Comparison of ENCODE assay signal across 18 cellular contexts in the genomic region with DNA sequence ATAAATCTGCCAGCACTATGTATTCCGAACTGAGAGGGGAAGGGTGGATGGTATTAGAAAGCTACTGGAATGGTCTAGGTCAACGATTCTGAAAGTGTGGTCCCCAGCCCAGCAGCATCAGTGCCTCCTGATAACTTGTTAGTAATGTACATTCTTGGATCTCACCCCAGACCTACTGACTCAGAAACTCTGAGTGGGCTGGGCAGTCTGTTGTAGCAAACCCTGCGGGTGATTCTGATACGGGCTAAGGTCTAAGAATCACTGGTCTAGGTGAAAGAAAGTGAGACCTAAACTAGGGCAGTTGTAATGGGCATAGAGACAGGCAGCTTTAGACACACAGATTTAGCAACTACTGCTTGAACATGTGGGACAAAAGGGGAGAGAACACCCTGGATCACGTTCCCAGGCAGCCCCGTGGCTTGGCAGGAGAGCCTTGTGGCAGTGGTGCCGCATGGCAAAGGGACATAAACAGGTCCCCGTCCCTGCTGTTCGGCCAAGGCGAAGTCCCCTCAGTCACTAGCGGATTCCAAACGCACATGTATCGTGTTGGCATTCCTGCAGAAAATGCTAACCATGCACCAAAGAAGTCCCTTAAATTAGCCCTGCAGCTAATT.
DNase-seq lines count a peak whose midpoint lies in the region; ATAC-seq, FAIRE-seq and TF ChIP-seq lines count a peak whose summit lies in the region.
"Had no signal": no experiment of that assay in that cellular context is flagged by ENCODE, and none has a peak within 500 bp of the region (broad histone marks: within the 10 kb centered on the region; RNA-seq: fewer than 3 reads in every experiment).

No MANE protein-coding gene starts in this region.

- no peak overlapping the region for H3K4me3 Mint-ChIP-seq in MCF 10A (ENCODE audit: unreplicated experiment)
- no peak overlapping the region for H3K4me3 Mint-ChIP-seq in activated CD4-positive, alpha-beta T cell treated with anti-CD3 and anti-CD28 coated beads for 36 hours
- H3K4me3 Mint-ChIP-seq: H9, naive B cell had no signal

- no peak overlapping the region for H3K4me3 ChIP-seq in breast epithelium
- no peak overlapping the region for H3K4me3 ChIP-seq in bronchial epithelial cell (ENCODE audit: low read depth, low read length)
- no peak overlapping the region for H3K4me3 ChIP-seq in right atrium auricular region
- no peak overlapping the region for H3K4me3 ChIP-seq in aorta (ENCODE audit: low read length in 2 of 2)
- no peak overlapping the region for H3K4me3 ChIP-seq in spleen
- H3K4me3 ChIP-seq: ascending aorta, SJSA1, transverse colon had no signal

- no peak for TF ChIP-seq POLR2A in breast epithelium (IDR thresholded peaks at IDR 0.05)
- TF ChIP-seq POLR2A in spleen (IDR thresholded peaks at IDR 0.05), result no peak

- H3K36me3 Mint-ChIP-seq in MCF 10A (ENCODE audit: insufficient read depth, unreplicated experiment), result peaks cover 5% of the 10 kb centered on the region
- no peaks in the 10 kb centered on the region for H3K36me3 Mint-ChIP-seq in activated CD4-positive, alpha-beta T cell treated with anti-CD3 and anti-CD28 coated beads for 36 hours (ENCODE audit: low read depth)
- H3K36me3 Mint-ChIP-seq: naive B cell had no signal

- FAIRE-seq in bronchial epithelial cell (lab: Jason Lieb, UNC), result no peak
- FAIRE-seq: A204.1, GM12892 had no signal

- CTCF ChIA-PET in MCF 10A (lab: Yijun Ruan, JAX), result interaction anchor here (0.6 kb wide), 1 partner anchor 130 kb away, joined by 3 read pairs; no protein-coding TSS in a partner anchor
- CTCF ChIA-PET in activated CD4-positive, alpha-beta T cell treated with anti-CD3 and anti-CD28 coated beads for 36 hours (lab: Charles Lee), result no interaction called here

- intact Hi-C loops in MCF 10A (cut with micrococcal nuclease), result no loop called here
- intact Hi-C loops in breast epithelium (cut with DNase I; ENCODE audit: low total_unique reads), result no loop called here
- intact Hi-C loops in aorta (cut with DNase I), result no loop called here
- intact Hi-C loops in activated CD4-positive, alpha-beta T cell treated with anti-CD3 and anti-CD28 coated beads for 36 hours (cut with DNase I, micrococcal nuclease), result no loop called here
- intact Hi-C loops in spleen (cut with DNase I; ENCODE audit: low total_unique reads), result no loop called here

- 10 to 13% methylated on average over 13 of the region's 13 CpGs for WGBS in aorta, 2 donors
- WGBS in spleen, 5 donors, result 90 to 94% (median 93%) methylated on average over 12 to 13 of the region's 13 CpGs

- H3K36me3 ChIP-seq in breast epithelium (no peaks in the 10 kb centered on the region), bronchial epithelial cell (ENCODE audit: control insufficient read depth, insufficient read depth, low read length) (peaks cover 3% of the 10 kb centered on the region), right atrium auricular region (no peaks in the 10 kb centered on the region), aorta (ENCODE audit: control insufficient read depth in 1 of 2, insufficient read depth in 2 of 2, low read length in 1 of 2) (no peaks in the 10 kb centered on the region), spleen (no peaks in the 10 kb centered on the region)
- H3K36me3 ChIP-seq: ascending aorta, SJSA1, transverse colon, WERI-Rb-1 had no signal

- DNase-seq in MCF 10A (ENCODE audit: unreplicated experiment) (peak; percentile 52), breast epithelium (ENCODE audit: low spot score in 2 of 2) (no peak), bronchial epithelial cell (ENCODE audit: low read depth) (peak; percentile 22), right atrium auricular region (ENCODE audit: low spot score) (no peak), aorta (no peak), NCI-H748 treated with DMSO at 0.1 percent for 48 hours (lab: John Stamatoyannopoulos, UW) (no peak), spleen (no peak)
- DNase-seq in activated CD4-positive, alpha-beta T cell treated with anti-CD3 and anti-CD28 coated beads for 36 hours, result no peak
- DNase-seq: H9, naive B cell, NCI-H1436, NCI-H774, transverse colon, WERI-Rb-1 had no signal

- no TSS peak for BruUV-seq in MCF 10A (replicated peaks; lab: Mats Ljungman, UMichigan)

- H3K9me3 ChIP-seq in breast epithelium (no peaks in the 10 kb centered on the region), right atrium auricular region (no peaks in the 10 kb centered on the region), aorta (ENCODE audit: control insufficient read depth, low read length) (no peaks in the 10 kb centered on the region), spleen (no peaks in the 10 kb centered on the region)
- H3K9me3 ChIP-seq: ascending aorta, SJSA1, transverse colon had no signal

- no peak overlapping the region for H3K27ac Mint-ChIP-seq in MCF 10A (ENCODE audit: low read depth, unreplicated experiment)
- H3K27ac Mint-ChIP-seq in activated CD4-positive, alpha-beta T cell treated with anti-CD3 and anti-CD28 coated beads for 36 hours, result no peak overlapping the region
- H3K27ac Mint-ChIP-seq: naive B cell had no signal

- H3K27ac ChIP-seq in breast epithelium, result no peak overlapping the region
- H3K27ac ChIP-seq in right atrium auricular region, result peak overlapping the region; percentile 3 to 25
- no peak overlapping the region for H3K27ac ChIP-seq in aorta (ENCODE audit: low read depth in 1 of 2, low read length in 2 of 2)
- no peak overlapping the region for H3K27ac ChIP-seq in spleen
- H3K27ac ChIP-seq: ascending aorta, SJSA1, transverse colon, WERI-Rb-1 had no signal

- no peaks in the 10 kb centered on the region for H3K4me1 ChIP-seq in breast epithelium
- no peaks in the 10 kb centered on the region for H3K4me1 ChIP-seq in right atrium auricular region
- H3K4me1 ChIP-seq in aorta (ENCODE audit: control insufficient read depth in 1 of 2, insufficient read depth in 2 of 2, low read length in 2 of 2), result no peaks in the 10 kb centered on the region
- H3K4me1 ChIP-seq in spleen, result no peaks in the 10 kb centered on the region
- H3K4me1 ChIP-seq: SJSA1, transverse colon had no signal

- POLR2A ChIA-PET in MCF 10A (lab: Yijun Ruan, JAX), result interaction anchor here (0.5 kb wide), 1 partner anchor 369 kb away, joined by 3 read pairs; no protein-coding TSS in a partner anchor
- POLR2A ChIA-PET in activated CD4-positive, alpha-beta T cell treated with anti-CD3 and anti-CD28 coated beads for 36 hours (lab: Charles Lee), result no interaction called here

- no peaks in the 10 kb centered on the region for H3K27me3 ChIP-seq in breast epithelium
- H3K27me3 ChIP-seq in bronchial epithelial cell (ENCODE audit: control insufficient read depth, insufficient read depth, low read length), result no peaks in the 10 kb centered on the region
- H3K27me3 ChIP-seq in right atrium auricular region, result no peaks in the 10 kb centered on the region
- no peaks in the 10 kb centered on the region for H3K27me3 ChIP-seq in aorta (ENCODE audit: control insufficient read depth in 1 of 2, insufficient read depth in 2 of 2, low read length in 1 of 2)
- H3K27me3 ChIP-seq in spleen (replicated peaks in 1 of 7), result no peaks in the 10 kb centered on the region
- H3K27me3 ChIP-seq: ascending aorta, SJSA1, transverse colon had no signal

- H3K9me3 Mint-ChIP-seq in MCF 10A (ENCODE audit: unreplicated experiment), result no peaks in the 10 kb centered on the region
- no peaks in the 10 kb centered on the region for H3K9me3 Mint-ChIP-seq in activated CD4-positive, alpha-beta T cell treated with anti-CD3 and anti-CD28 coated beads for 36 hours (ENCODE audit: low read depth)
- H3K9me3 Mint-ChIP-seq: H9, naive B cell had no signal

- peaks cover 10% of the 10 kb centered on the region for H3K4me1 Mint-ChIP-seq in MCF 10A (ENCODE audit: insufficient read depth, unreplicated experiment)
- no peaks in the 10 kb centered on the region for H3K4me1 Mint-ChIP-seq in activated CD4-positive, alpha-beta T cell treated with anti-CD3 and anti-CD28 coated beads for 36 hours
- H3K4me1 Mint-ChIP-seq: H9, naive B cell had no signal

- TF ChIP-seq CTCF in MCF 10A (IDR thresholded peaks at IDR 0.05; ENCODE audit: unreplicated experiment) (no peak), breast epithelium (IDR thresholded peaks at IDR 0.05) (no peak), bronchial epithelial cell (IDR thresholded peaks at IDR 0.05; ENCODE audit: insufficient read depth, low read length, severe bottlenecking) (no peak), right atrium auricular region (IDR thresholded peaks at IDR 0.05) (no peak), spleen (IDR thresholded peaks at IDR 0.05 in 8 of 11, conservative IDR thresholded peaks at IDR 0.05 in 3 of 11) (no peak)

- ATAC-seq in aorta (ENCODE audit: low FRiP score), result peak; percentile 43
- ATAC-seq in activated CD4-positive, alpha-beta T cell treated with anti-CD3 and anti-CD28 coated beads for 36 hours, result no peak

- no peaks in the 10 kb centered on the region for H3K27me3 Mint-ChIP-seq in MCF 10A (ENCODE audit: insufficient read depth, unreplicated experiment)
- no peaks in the 10 kb centered on the region for H3K27me3 Mint-ChIP-seq in activated CD4-positive, alpha-beta T cell treated with anti-CD3 and anti-CD28 coated beads for 36 hours
- H3K27me3 Mint-ChIP-seq: naive B cell had no signal

Comparison
In these comparisons a context has a peak if more than half of its experiments do, and no peak if none do; other contexts are left out.
1. DNase-seq: peak in MCF 10A (single experiment) and bronchial epithelial cell (single experiment); none in breast epithelium (0 of 2), right atrium auricular region (single experiment), aorta (0 of 2), NCI-H748 treated with DMSO at 0.1 percent for 48 hours (single experiment), activated CD4-positive, alpha-beta T cell treated with anti-CD3 and anti-CD28 coated beads for 36 hours (single experiment) and spleen (single experiment).
2. H3K27ac ChIP-seq: peak in right atrium auricular region (2 of 2); none in breast epithelium (0 of 2), aorta (0 of 2) and spleen (0 of 8).